Comparison of ENCODE assay signal across 10 cellular contexts in the genomic region with DNA sequence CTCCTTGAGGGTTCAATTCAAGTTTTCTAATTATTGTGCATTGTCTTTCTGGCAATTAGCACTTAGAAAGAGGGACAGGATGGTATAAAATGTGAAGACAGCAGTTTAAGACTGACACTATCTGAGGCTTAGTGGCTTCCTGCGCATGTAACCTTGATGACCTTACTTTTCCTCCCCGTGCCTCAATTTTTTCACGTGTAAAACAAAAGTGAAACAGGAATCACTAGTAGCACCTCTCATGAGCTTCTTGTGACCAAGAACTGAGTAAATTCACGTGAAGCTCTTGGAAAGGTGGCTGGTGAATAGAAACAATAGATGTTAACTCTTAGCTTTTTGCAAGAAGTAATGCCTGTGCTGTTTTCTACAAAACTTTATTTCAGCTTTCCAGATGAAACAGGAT.
DNase-seq lines count a peak whose midpoint lies in the region; ATAC-seq, FAIRE-seq and TF ChIP-seq lines count a peak whose summit lies in the region.
"Had no signal": no experiment of that assay in that cellular context is flagged by ENCODE, and none has a peak within 500 bp of the region (broad histone marks: within the 10 kb centered on the region; RNA-seq: fewer than 3 reads in every experiment).

No MANE protein-coding gene starts in this region.

- H2AFZ ChIP-seq in hepatocyte: peak overlapping the region; percentile 8

- no peak for TF ChIP-seq RAD21 in A549 (conservative IDR thresholded peaks at IDR 0.05 in 1 of 2, IDR thresholded peaks at IDR 0.05 in 1 of 2)

- H3K79me2 ChIP-seq in hepatocyte: no peaks in the 10 kb centered on the region

- no peak for FAIRE-seq in A549 (lab: Jason Lieb, UNC)
- peak; percentile 33 for FAIRE-seq in GM12892 (lab: Jason Lieb, UNC)

- peaks cover 5% of the 10 kb centered on the region; the same call in 2 of the 3 replicates for H3K4me1 ChIP-seq in A549
- no peaks in the 10 kb centered on the region for H3K4me1 ChIP-seq in hepatocyte (ENCODE audit: insufficient read depth)
- no peaks in the 10 kb centered on the region for H3K4me1 ChIP-seq in sigmoid colon

- POLR2A ChIA-PET in A549 (lab: Yijun Ruan, JAX): no interaction called here
- POLR2A ChIA-PET in activated CD4-positive, alpha-beta memory T cell treated with anti-CD3 and anti-CD28 coated beads, Interleukin-2, amount 10 ng/mL, durations not matched to agents 7 days and 5 days (lab: Charles Lee): no interaction called here

- H3K9me3 ChIP-seq in A549 (no peaks in the 10 kb centered on the region), hepatocyte (ENCODE audit: low read depth) (no peaks in the 10 kb centered on the region), sigmoid colon (no peaks in the 10 kb centered on the region)

- DNase-seq in A549 (ENCODE audit: low read depth in 1 of 2, low spot score in 1 of 2) (no peak), GM12892 (ENCODE audit: insufficient read length) (no peak), hepatocyte (ENCODE audit: low spot score) (no peak), T1000 (lab: John Stamatoyannopoulos, UW) (no peak), sigmoid colon (no peak), EL (no peak)
- DNase-seq in activated CD4-positive, alpha-beta memory T cell treated with anti-CD3 and anti-CD28 coated beads, Interleukin-2, amount 10 ng/mL, durations not matched to agents 7 days and 5 days: peak; percentile 37
- DNase-seq in NK-92 treated with Interleukin-12 subunit alpha and Interleukin-12 subunit beta, amount 100 ng/mL, for 24 hours (lab: John Stamatoyannopoulos, UW): no peak
- DNase-seq: activated CD4-positive, alpha-beta T cell treated with anti-CD3 and anti-CD28 coated beads, Interleukin-2, amount 50 U/mL, for 4 hours had no signal

- no peaks in the 10 kb centered on the region for H4K20me1 ChIP-seq in hepatocyte (ENCODE audit: insufficient read depth, poor library complexity, severe bottlenecking)

- H3K9me2 ChIP-seq in hepatocyte (replicated peaks; ENCODE audit: insufficient read depth): no peaks in the 10 kb centered on the region

- H3K36me3 ChIP-seq in hepatocyte (replicated peaks; ENCODE audit: insufficient read depth, low read depth) (no peaks in the 10 kb centered on the region), sigmoid colon (no peaks in the 10 kb centered on the region)

- no peak for TF ChIP-seq CTCF in A549 (IDR thresholded peaks at IDR 0.05)
- TF ChIP-seq CTCF in hepatocyte (IDR thresholded peaks at IDR 0.05; ENCODE audit: poor library complexity): no peak
- TF ChIP-seq CTCF in sigmoid colon (IDR thresholded peaks at IDR 0.05): no peak

- ATAC-seq in A549: no peak

- TF ChIP-seq POLR2A in A549 (IDR thresholded peaks at IDR 0.05; ENCODE audit: low read length) (no peak), GM12892 (IDR thresholded peaks at IDR 0.05; ENCODE audit: low read depth, low read length) (no peak), sigmoid colon (IDR thresholded peaks at IDR 0.05) (no peak)

- H3K27me3 ChIP-seq in hepatocyte (no peaks in the 10 kb centered on the region), sigmoid colon (no peaks in the 10 kb centered on the region)

- H3K27me3 Mint-ChIP-seq in activated CD4-positive, alpha-beta memory T cell treated with anti-CD3 and anti-CD28 coated beads, Interleukin-2, amount 10 ng/mL, durations not matched to agents 7 days and 5 days: peaks cover 9% of the 10 kb centered on the region

- CTCF ChIA-PET in A549 (lab: Yijun Ruan, JAX): interaction anchor here (0.7 to 4.6 kb wide), 35 partner anchors 8 to 1132 kb away, joined by 3 to 42 read pairs (median 3); no protein-coding TSS in a partner anchor
- CTCF ChIA-PET in activated CD4-positive, alpha-beta memory T cell treated with anti-CD3 and anti-CD28 coated beads, Interleukin-2, amount 10 ng/mL, durations not matched to agents 7 days and 5 days (lab: Charles Lee): interaction anchor here (0.7 to 4.3 kb wide), 19 partner anchors 8 to 1034 kb away, joined by 3 to 38 read pairs (median 4); no protein-coding TSS in a partner anchor

- H3K4me3 ChIP-seq in A549 (no peak overlapping the region; the same call in 2 of the 3 replicates), hepatocyte (no peak overlapping the region), sigmoid colon (no peak overlapping the region)

- intact Hi-C loops in sigmoid colon (cut with DNase I): loop anchor here (2.0 to 10.0 kb wide), 6 partner anchors 173 to 1112 kb away; partner anchors contain the start of gene KCTD12

- peak overlapping the region; percentile 52 for H3K4me3 Mint-ChIP-seq in activated CD4-positive, alpha-beta memory T cell treated with anti-CD3 and anti-CD28 coated beads, Interleukin-2, amount 10 ng/mL, durations not matched to agents 7 days and 5 days

- H3K4me1 Mint-ChIP-seq in activated CD4-positive, alpha-beta memory T cell treated with anti-CD3 and anti-CD28 coated beads, Interleukin-2, amount 10 ng/mL, durations not matched to agents 7 days and 5 days: peaks cover 18% of the 10 kb centered on the region

- WGBS in A549 (ENCODE audit: missing lambda C conversion rate): 47% methylated on average over 4 of the region's 4 CpGs
- WGBS in hepatocyte (ENCODE audit: low lambda C conversion rate, missing lambda C conversion rate): 46% methylated on average over 4 of the region's 4 CpGs
- 41 to 42% methylated on average over 4 of the region's 4 CpGs for WGBS in sigmoid colon, 2 donors

- no peak overlapping the region for H3K27ac ChIP-seq in A549
- no peak overlapping the region for H3K27ac ChIP-seq in hepatocyte
- no peak overlapping the region for H3K27ac ChIP-seq in sigmoid colon
- H3K27ac ChIP-seq: C4-2B had no signal

- H3K9me3 Mint-ChIP-seq in activated CD4-positive, alpha-beta memory T cell treated with anti-CD3 and anti-CD28 coated beads, Interleukin-2, amount 10 ng/mL, durations not matched to agents 7 days and 5 days: no peaks in the 10 kb centered on the region

- peak overlapping the region; percentile 59; the same call in 2 of the 3 replicates for H3K4me2 ChIP-seq in A549
- no peak overlapping the region for H3K4me2 ChIP-seq in hepatocyte

- H3K36me3 Mint-ChIP-seq in activated CD4-positive, alpha-beta memory T cell treated with anti-CD3 and anti-CD28 coated beads, Interleukin-2, amount 10 ng/mL, durations not matched to agents 7 days and 5 days (ENCODE audit: low read depth): no peaks in the 10 kb centered on the region

- TF ChIP-seq EP300 in A549 (IDR thresholded peaks at IDR 0.05) (no peak), sigmoid colon (IDR thresholded peaks at IDR 0.05) (no peak)

- H3K27ac Mint-ChIP-seq in activated CD4-positive, alpha-beta memory T cell treated with anti-CD3 and anti-CD28 coated beads, Interleukin-2, amount 10 ng/mL, durations not matched to agents 7 days and 5 days: peak overlapping the region; percentile 71

TF ChIP-seq in A549, 52 proteins besides CTCF, POLR2A, EP300 and RAD21:
- TF ChIP-seq MAFK (IDR thresholded peaks at IDR 0.05; ENCODE audit: partially characterized antibody): no peak
- no peak for TF ChIP-seq HEYL (CRISPR knock-in tag; IDR thresholded peaks at IDR 0.05)
- TF ChIP-seq, protein P1, sequence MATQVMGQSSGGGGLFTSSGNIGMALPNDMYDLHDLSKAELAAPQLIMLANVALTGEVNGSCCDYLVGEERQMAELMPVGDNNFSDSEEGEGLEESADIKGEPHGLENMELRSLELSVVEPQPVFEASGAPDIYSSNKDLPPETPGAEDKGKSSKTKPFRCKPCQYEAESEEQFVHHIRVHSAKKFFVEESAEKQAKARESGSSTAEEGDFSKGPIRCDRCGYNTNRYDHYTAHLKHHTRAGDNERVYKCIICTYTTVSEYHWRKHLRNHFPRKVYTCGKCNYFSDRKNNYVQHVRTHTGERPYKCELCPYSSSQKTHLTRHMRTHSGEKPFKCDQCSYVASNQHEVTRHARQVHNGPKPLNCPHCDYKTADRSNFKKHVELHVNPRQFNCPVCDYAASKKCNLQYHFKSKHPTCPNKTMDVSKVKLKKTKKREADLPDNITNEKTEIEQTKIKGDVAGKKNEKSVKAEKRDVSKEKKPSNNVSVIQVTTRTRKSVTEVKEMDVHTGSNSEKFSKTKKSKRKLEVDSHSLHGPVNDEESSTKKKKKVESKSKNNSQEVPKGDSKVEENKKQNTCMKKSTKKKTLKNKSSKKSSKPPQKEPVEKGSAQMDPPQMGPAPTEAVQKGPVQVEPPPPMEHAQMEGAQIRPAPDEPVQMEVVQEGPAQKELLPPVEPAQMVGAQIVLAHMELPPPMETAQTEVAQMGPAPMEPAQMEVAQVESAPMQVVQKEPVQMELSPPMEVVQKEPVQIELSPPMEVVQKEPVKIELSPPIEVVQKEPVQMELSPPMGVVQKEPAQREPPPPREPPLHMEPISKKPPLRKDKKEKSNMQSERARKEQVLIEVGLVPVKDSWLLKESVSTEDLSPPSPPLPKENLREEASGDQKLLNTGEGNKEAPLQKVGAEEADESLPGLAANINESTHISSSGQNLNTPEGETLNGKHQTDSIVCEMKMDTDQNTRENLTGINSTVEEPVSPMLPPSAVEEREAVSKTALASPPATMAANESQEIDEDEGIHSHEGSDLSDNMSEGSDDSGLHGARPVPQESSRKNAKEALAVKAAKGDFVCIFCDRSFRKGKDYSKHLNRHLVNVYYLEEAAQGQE (IDR thresholded peaks at IDR 0.05): no peak
- no peak for TF ChIP-seq NFE2L2 (conservative IDR thresholded peaks at IDR 0.05; ENCODE audit: low read length)
- no peak for TF ChIP-seq SREBF2 (IDR thresholded peaks at IDR 0.05)
- TF ChIP-seq GATA3 (IDR thresholded peaks at IDR 0.05; ENCODE audit: borderline replicate concordance): no peak
- no peak for TF ChIP-seq CEBPB (IDR thresholded peaks at IDR 0.05)
- TF ChIP-seq FOSB (CRISPR knock-in tag; IDR thresholded peaks at IDR 0.05): no peak
- no peak for TF ChIP-seq CBX2 (IDR thresholded peaks at IDR 0.05; ENCODE audit: borderline replicate concordance, low read depth)
